In the genomic region with DNA sequence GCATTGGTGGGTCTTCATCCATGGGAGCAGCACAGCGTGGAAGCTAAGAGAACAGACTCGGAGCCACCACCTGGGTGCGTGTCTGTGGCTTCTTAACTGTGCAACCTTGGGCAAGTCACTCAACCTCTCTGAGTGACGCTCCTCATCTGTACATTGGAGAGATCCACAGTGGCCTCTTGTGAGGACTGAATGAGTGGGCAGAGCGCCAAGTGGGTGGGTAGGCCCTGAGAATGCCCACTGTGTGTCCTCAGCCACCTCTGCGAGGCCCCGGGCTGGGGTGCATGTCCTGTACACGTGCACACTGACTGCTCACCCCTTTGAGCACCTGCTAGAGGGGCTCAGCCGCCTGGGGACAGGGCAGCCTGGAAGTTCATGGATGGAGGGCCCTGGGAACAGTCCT, we compare ENCODE assay signal across 14 cellular contexts.
DNase-seq lines count a peak whose midpoint lies in the region; ATAC-seq, FAIRE-seq and TF ChIP-seq lines count a peak whose summit lies in the region.
"Had no signal": no experiment of that assay in that cellular context is flagged by ENCODE, and none has a peak within 500 bp of the region (broad histone marks: within the 10 kb centered on the region; RNA-seq: fewer than 3 reads in every experiment).

No MANE protein-coding gene starts in this region.

- H3K9ac ChIP-seq in HepG2 (ENCODE audit: insufficient read depth, low read depth, low read length) (no peak overlapping the region), kidney (ENCODE audit: low read length in 2 of 2) (no peak overlapping the region)
- H3K9ac ChIP-seq: BLaER1 treated with 17β-estradiol and CSF1 and Interleukin-3, amounts not matched to agents 10 nM and 100 nM had no signal

- ATAC-seq in HepG2: no peak; the same call in 2 of the 3 replicates
- ATAC-seq in right lobe of liver: no peak
- ATAC-seq in activated T-cell treated with anti-CD3 and anti-CD28 coated beads, Interleukin-2, amount 50 U/mL, for 72 hours (replicated peaks in 1 of 2): no peak
- ATAC-seq in GM21367 (IDR thresholded peaks at IDR 0.05; ENCODE audit: unreplicated experiment): no peak

- no TSS peak for BruUV-seq in HepG2 (replicated peaks; lab: Mats Ljungman, UMichigan)

- in situ Hi-C loops in HepG2 (cut with HindIII; ENCODE audit: extremely low pct_ligation_motif_present, low pct_unique_long_range_greater_than_20kb): no loop called here

- H3K27ac ChIP-seq in HepG2 (ENCODE audit: extremely low read length, insufficient read depth, low read length) (no peak overlapping the region), right lobe of liver (no peak overlapping the region), kidney (ENCODE audit: low read depth in 2 of 2, low read length in 2 of 2) (no peak overlapping the region)
- H3K27ac ChIP-seq: BLaER1 treated with 17β-estradiol and CSF1 and Interleukin-3, amounts not matched to agents 10 nM and 100 nM had no signal

- no peak overlapping the region for H3K4me3 ChIP-seq in HepG2 (replicated peaks in 1 of 3; ENCODE audit: insufficient read depth in 1 of 3, low read depth in 2 of 3, low read length in 3 of 3)
- H3K4me3 ChIP-seq in right lobe of liver: no peak overlapping the region
- H3K4me3 ChIP-seq in kidney (ENCODE audit: low read length in 2 of 2): no peak overlapping the region
- H3K4me3 ChIP-seq: BLaER1 treated with 17β-estradiol and CSF1 and Interleukin-3, amounts not matched to agents 10 nM and 100 nM had no signal

- no peaks in the 10 kb centered on the region for H3K27me3 Mint-ChIP-seq in activated CD4-positive, alpha-beta T cell treated with anti-CD3 and anti-CD28 coated beads, Interleukin-2, amount 10 ng/mL, durations not matched to agents 24 days and 14 days
- no peaks in the 10 kb centered on the region for H3K27me3 Mint-ChIP-seq in activated T-cell treated with anti-CD3 and anti-CD28 coated beads, Interleukin-2, amount 50 U/mL, for 72 hours (ENCODE audit: low read depth)

- FAIRE-seq in HepG2 (lab: Jason Lieb, UNC) (no peak), kidney (lab: Jason Lieb, UNC) (no peak)
- FAIRE-seq: GM19239, H54 had no signal

- CTCF ChIA-PET in HepG2 (lab: Yijun Ruan, JAX; ENCODE audit: low intra/inter-chr PET ratio, low total read pairs): no interaction called here

- TF ChIP-seq EP300 in HepG2 (IDR thresholded peaks at IDR 0.05; ENCODE audit: low read depth in 2 of 2, low read length in 2 of 2) (peak in 1 of 2 experiments; percentile 44; a peak in 1 of 4 replicates), HepG2 (CRISPR knock-in tag; IDR thresholded peaks at IDR 0.05; ENCODE audit: borderline replicate concordance) (no peak; the same call in 1 of the 2 replicates)

- 0% methylated on average over 3 of the region's 9 CpGs for WGBS in HepG2 (ENCODE audit: low lambda C conversion rate)
- WGBS in right lobe of liver (ENCODE audit: insufficient coverage, low coverage, low lambda C conversion rate, missing lambda C conversion rate): no CpG with 5 or more reads among the region's 9 CpGs

- intact Hi-C loops in HepG2 (cut with micrococcal nuclease; ENCODE audit: unreplicated experiment): no loop called here
- intact Hi-C loops in right lobe of liver (cut with DNase I): no loop called here
- intact Hi-C loops in kidney (cut with DNase I): no loop called here
- intact Hi-C loops in posterior vena cava (cut with DNase I): no loop called here
- intact Hi-C loops in activated CD4-positive, alpha-beta T cell treated with anti-CD3 and anti-CD28 coated beads, Interleukin-2, amount 10 ng/mL, durations not matched to agents 24 days and 14 days (cut with micrococcal nuclease): no loop called here

- no peak for TF ChIP-seq CTCF in HepG2 (CRISPR knock-in tag; IDR thresholded peaks at IDR 0.05)
- no peak for TF ChIP-seq CTCF in right lobe of liver (IDR thresholded peaks at IDR 0.05)
- TF ChIP-seq CTCF in kidney (IDR thresholded peaks at IDR 0.05; ENCODE audit: borderline replicate concordance, extremely low read depth, insufficient read depth): no peak

- H2AFZ ChIP-seq in HepG2 (ENCODE audit: low read length): no peak overlapping the region

- H3K9me3 ChIP-seq in HepG2 (ENCODE audit: low read length): no peaks in the 10 kb centered on the region
- no peaks in the 10 kb centered on the region for H3K9me3 ChIP-seq in right lobe of liver
- no peaks in the 10 kb centered on the region for H3K9me3 ChIP-seq in kidney (ENCODE audit: control insufficient read depth in 1 of 2, low read length in 2 of 2)

- no peaks in the 10 kb centered on the region for H3K36me3 ChIP-seq in HepG2 (replicated peaks in 1 of 2; ENCODE audit: control insufficient read depth in 1 of 2, insufficient read depth in 2 of 2, low read length in 2 of 2)
- H3K36me3 ChIP-seq in right lobe of liver: no peaks in the 10 kb centered on the region
- H3K36me3 ChIP-seq in kidney (ENCODE audit: control insufficient read depth in 1 of 2, insufficient read depth in 2 of 2, low read length in 2 of 2): no peaks in the 10 kb centered on the region
- H3K36me3 ChIP-seq: BLaER1 treated with 17β-estradiol and CSF1 and Interleukin-3, amounts not matched to agents 10 nM and 100 nM had no signal

- H3K27ac Mint-ChIP-seq in activated CD4-positive, alpha-beta T cell treated with anti-CD3 and anti-CD28 coated beads, Interleukin-2, amount 10 ng/mL, durations not matched to agents 24 days and 14 days: no peak overlapping the region
- H3K27ac Mint-ChIP-seq in activated T-cell treated with anti-CD3 and anti-CD28 coated beads, Interleukin-2, amount 50 U/mL, for 72 hours: no peak overlapping the region
- H3K27ac Mint-ChIP-seq: CD4-positive, CD25-positive, alpha-beta regulatory T cell had no signal

- H4K20me1 ChIP-seq in HepG2 (ENCODE audit: insufficient read depth, low read length): 0 out of 2 replicates have a peak, but pooled peaks cover 5% of the 10 kb centered on the region

- H3K4me2 ChIP-seq in HepG2 (ENCODE audit: low read depth, low read length): 0 out of 2 replicates have a peak overlapping the region, but pooled peaks have one; percentile 30
- H3K4me2 ChIP-seq: BLaER1 treated with 17β-estradiol and CSF1 and Interleukin-3, amounts not matched to agents 10 nM and 100 nM had no signal

- peaks cover 14 to 50% of the 10 kb centered on the region in 2 experiments for H3K27me3 ChIP-seq in HepG2 (ENCODE audit: control insufficient read depth in 1 of 2, insufficient read depth in 2 of 2, low read length in 2 of 2)
- H3K27me3 ChIP-seq in right lobe of liver: no peaks in the 10 kb centered on the region

- TF ChIP-seq POLR2A in HepG2 (IDR thresholded peaks at IDR 0.05; ENCODE audit: insufficient read depth in 1 of 2, low read depth in 2 of 2, low read length in 2 of 2) (no peak), right lobe of liver (IDR thresholded peaks at IDR 0.05) (no peak)

- POLR2A ChIA-PET in HepG2 (lab: Yijun Ruan, JAX): no interaction called here

- no peak for TF ChIP-seq RAD21 in HepG2 (CRISPR knock-in tag; IDR thresholded peaks at IDR 0.05)

- H3K79me2 ChIP-seq in HepG2 (ENCODE audit: insufficient read depth, low read length): no peaks in the 10 kb centered on the region

- DNase-seq in HepG2 (ENCODE audit: low spot score) (no peak), right lobe of liver (no peak), kidney (peak; percentile 67), posterior vena cava (ENCODE audit: low spot score) (peak; percentile 58)
- DNase-seq in activated CD4-positive, alpha-beta T cell treated with anti-CD3 and anti-CD28 coated beads, Interleukin-2, amount 10 ng/mL, durations not matched to agents 24 days and 14 days: no peak
- DNase-seq in activated T-cell treated with anti-CD3 and anti-CD28 coated beads, Interleukin-2, amount 50 U/mL, for 72 hours: no peak
- DNase-seq: ACHN; CD4-positive, CD25-positive, alpha-beta regulatory T cell; DMS53; GF-D8 had no signal

- H3K9me3 Mint-ChIP-seq in activated CD4-positive, alpha-beta T cell treated with anti-CD3 and anti-CD28 coated beads, Interleukin-2, amount 10 ng/mL, durations not matched to agents 24 days and 14 days: no peaks in the 10 kb centered on the region
- H3K9me3 Mint-ChIP-seq in activated T-cell treated with anti-CD3 and anti-CD28 coated beads, Interleukin-2, amount 50 U/mL, for 72 hours: peaks cover 0 to 3% of the 10 kb centered on the region in 2 donors

- no peak overlapping the region for H3K4me3 Mint-ChIP-seq in activated CD4-positive, alpha-beta T cell treated with anti-CD3 and anti-CD28 coated beads, Interleukin-2, amount 10 ng/mL, durations not matched to agents 24 days and 14 days
- H3K4me3 Mint-ChIP-seq in activated T-cell treated with anti-CD3 and anti-CD28 coated beads, Interleukin-2, amount 50 U/mL, for 72 hours: no peak overlapping the region
- H3K4me3 Mint-ChIP-seq: CD4-positive, CD25-positive, alpha-beta regulatory T cell had no signal

- H3K4me1 ChIP-seq in HepG2 (ENCODE audit: insufficient read depth, low read length): peaks cover 30% of the 10 kb centered on the region
- no peaks in the 10 kb centered on the region for H3K4me1 ChIP-seq in right lobe of liver
- H3K4me1 ChIP-seq in kidney (ENCODE audit: control insufficient read depth in 1 of 2, insufficient read depth in 1 of 2, low read depth in 1 of 2, low read length in 2 of 2): no peaks in the 10 kb centered on the region

- no peaks in the 10 kb centered on the region for H3K36me3 Mint-ChIP-seq in activated CD4-positive, alpha-beta T cell treated with anti-CD3 and anti-CD28 coated beads, Interleukin-2, amount 10 ng/mL, durations not matched to agents 24 days and 14 days (ENCODE audit: low read depth)
- H3K36me3 Mint-ChIP-seq in activated T-cell treated with anti-CD3 and anti-CD28 coated beads, Interleukin-2, amount 50 U/mL, for 72 hours (ENCODE audit: insufficient read depth in 2 of 2): no peaks in the 10 kb centered on the region
- H3K36me3 Mint-ChIP-seq: CD4-positive, CD25-positive, alpha-beta regulatory T cell had no signal

- no peaks in the 10 kb centered on the region for H3K4me1 Mint-ChIP-seq in activated CD4-positive, alpha-beta T cell treated with anti-CD3 and anti-CD28 coated beads, Interleukin-2, amount 10 ng/mL, durations not matched to agents 24 days and 14 days
- H3K4me1 Mint-ChIP-seq in activated T-cell treated with anti-CD3 and anti-CD28 coated beads, Interleukin-2, amount 50 U/mL, for 72 hours (ENCODE audit: low read depth): no peaks in the 10 kb centered on the region
- H3K4me1 Mint-ChIP-seq: CD4-positive, CD25-positive, alpha-beta regulatory T cell had no signal

Comparison
In these comparisons a context has a peak if more than half of its experiments do, and no peak if none do; other contexts are left out.
1. DNase-seq: peak in kidney (single experiment) and posterior vena cava (single experiment); none in HepG2 (single experiment), right lobe of liver (0 of 3), activated CD4-positive, alpha-beta T cell treated with anti-CD3 and anti-CD28 coated beads, Interleukin-2, amount 10 ng/mL, durations not matched to agents 24 days and 14 days (single experiment) and activated T-cell treated with anti-CD3 and anti-CD28 coated beads, Interleukin-2, amount 50 U/mL, for 72 hours (0 of 2).